32 cellular contexts compared by ENCODE assay signal in the genomic region with DNA sequence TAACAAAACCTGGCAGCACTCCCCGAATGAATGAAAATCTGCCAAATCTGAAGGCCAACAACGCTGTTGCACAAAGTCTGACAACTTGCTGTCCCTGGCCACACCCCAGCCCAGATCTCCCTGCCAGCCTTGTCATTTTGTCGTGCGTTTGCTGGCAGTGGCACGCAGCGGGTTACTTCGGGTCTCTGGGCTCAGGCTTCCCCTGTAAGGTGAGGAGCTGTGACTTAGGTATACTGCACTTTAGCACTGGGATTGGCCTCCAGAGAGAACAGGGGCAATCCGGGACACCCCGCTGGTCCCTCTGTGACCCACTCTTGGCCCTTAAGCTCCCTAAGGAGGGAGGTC. TPM values are rescaled to one million over a fixed set of nuclear protein-coding genes. Genes with fewer than 3 reads are reported as not detected.
"Had no signal": no experiment of that assay in that cellular context is flagged by ENCODE, and none has a peak within 500 bp of the region (broad histone marks: within the 10 kb centered on the region; RNA-seq: fewer than 3 reads in every experiment).

No MANE protein-coding gene starts in this region.

- ATAC-seq: activated CD4-positive, alpha-beta T cell treated with anti-CD3 and anti-CD28 coated beads for 36 hours; activated CD4-positive, CD25-positive, alpha-beta regulatory T cell treated with anti-CD3 and anti-CD28 coated beads, Interleukin-2, amount 50 U/mL, for 24 hours; activated CD8-positive, alpha-beta T cell treated with anti-CD3 and anti-CD28 coated beads, Interleukin-2, amount 10 ng/mL, durations not matched to agents 7 days and 5 days; Panc1; WTC11 had no signal

- H3K36me3 Mint-ChIP-seq: activated naive CD4-positive, alpha-beta T cell treated with anti-CD3 and anti-CD28 coated beads, Interleukin-2, amount 50 U/mL, for 24 hours; activated naive CD8-positive, alpha-beta T cell treated with anti-CD3 and anti-CD28 coated beads, Interleukin-2, amount 10 ng/mL, durations not matched to agents 7 days and 5 days; WTC11 had no signal

- H3K9me3 ChIP-seq: ascending aorta, SJSA1, SK-N-SH had no signal

- H3K27me3 ChIP-seq: SJSA1 had no signal

- H3K27ac ChIP-seq: ascending aorta, cardiac muscle cell, KMS-11, SJSA1 had no signal

- H3K4me1 ChIP-seq: ascending aorta, SJSA1 had no signal

- H3K4me3 Mint-ChIP-seq: activated CD4-positive, alpha-beta T cell treated with anti-CD3 and anti-CD28 coated beads for 36 hours; activated CD4-positive, alpha-beta T cell treated with anti-CD3 and anti-CD28 coated beads, Interleukin-2, amount 10 ng/mL, durations not matched to agents 7 days and 5 days; activated CD8-positive, alpha-beta T cell treated with anti-CD3 and anti-CD28 coated beads, Interleukin-2, amount 10 ng/mL, durations not matched to agents 7 days and 5 days; activated naive CD4-positive, alpha-beta T cell treated with anti-CD3 and anti-CD28 coated beads, Interleukin-2, amount 50 U/mL, for 24 hours; activated naive CD8-positive, alpha-beta T cell treated with anti-CD3 and anti-CD28 coated beads, Interleukin-2, amount 10 ng/mL, durations not matched to agents 7 days and 5 days; activated T-cell treated with anti-CD3 and anti-CD28 coated beads, Interleukin-2, amount 50 U/mL, for 24 hours; T-helper 1 cell treated with Interleukin-12 subunit alpha and Interleukin-12 subunit beta and Interleukin-4 antibody, amounts not matched to agents 30 μg/mL and 1 μg/mL, for 36 hours; T-helper 2 cell treated with Interferon-gamma antibody and Interleukin-4, amounts not matched to agents 5 μg/mL and 100 μg/mL, for 36 hours; WTC11 had no signal

- DNase-seq: activated CD4-positive, alpha-beta T cell treated with anti-CD3 and anti-CD28 coated beads for 36 hours; activated CD4-positive, alpha-beta T cell treated with anti-CD3 and anti-CD28 coated beads, Interleukin-2, amount 10 ng/mL, durations not matched to agents 7 days and 5 days; activated CD4-positive, alpha-beta T cell treated with anti-CD3 and anti-CD28 coated beads, Interleukin-2, amount 50 U/mL, for 48 hours; activated CD8-positive, alpha-beta T cell treated with anti-CD3 and anti-CD28 coated beads, Interleukin-2, amount 10 ng/mL, durations not matched to agents 7 days and 5 days; activated gamma-delta T cell; activated naive CD4-positive, alpha-beta T cell treated with Interleukin-2 at 50 U/mL for 16 hours; activated naive CD8-positive, alpha-beta T cell treated with anti-CD3 and anti-CD28 coated beads, Interleukin-2, amount 10 ng/mL, durations not matched to agents 7 days and 5 days; activated T-cell treated with anti-CD3 and anti-CD28 coated beads, Interleukin-2, amount 50 U/mL, for 24 hours; MM.1S; MV-4-11; NCI-H1092; NCI-H146; NCI-H187; NCI-H2029 treated with DMSO at 0.1 percent for 48 hours; NCI-H2227 treated with DMSO at 0.1 percent for 48 hours; NCI-H446; NCI-H510A treated with DMSO at 0.1 percent for 48 hours; NCI-H526 treated with DMSO at 0.1 percent for 48 hours; NCI-H774; SHP77 treated with DMSO at 0.1 percent for 48 hours; SK-N-SH had no signal

- H3K36me3 ChIP-seq: ascending aorta, cardiac muscle cell, SJSA1 had no signal

- H3K27ac Mint-ChIP-seq: activated CD4-positive, alpha-beta T cell treated with anti-CD3 and anti-CD28 coated beads for 36 hours; activated CD4-positive, alpha-beta T cell treated with anti-CD3 and anti-CD28 coated beads, Interleukin-2, amount 10 ng/mL, durations not matched to agents 7 days and 5 days; activated CD8-positive, alpha-beta T cell treated with anti-CD3 and anti-CD28 coated beads, Interleukin-2, amount 10 ng/mL, durations not matched to agents 7 days and 5 days; activated naive CD4-positive, alpha-beta T cell treated with anti-CD3 and anti-CD28 coated beads, Interleukin-2, amount 50 U/mL, for 24 hours; activated naive CD8-positive, alpha-beta T cell treated with anti-CD3 and anti-CD28 coated beads, Interleukin-2, amount 10 ng/mL, durations not matched to agents 7 days and 5 days; activated T-cell treated with anti-CD3 and anti-CD28 coated beads, Interleukin-2, amount 50 U/mL, for 24 hours; activated T-helper 2 cell treated with anti-CD3 and anti-CD28 coated beads, Interferon-gamma antibody, Interleukin-2, Interleukin-4, amounts not matched to agents 10 μg/mL and 5 μg/mL and 100 μg/mL, durations not matched to agents 14 hours and 24 hours and 36 hours; T-helper 1 cell treated with Interleukin-12 subunit alpha and Interleukin-12 subunit beta and Interleukin-4 antibody, amounts not matched to agents 30 μg/mL and 1 μg/mL, for 36 hours; T-helper 2 cell treated with Interferon-gamma antibody and Interleukin-4, amounts not matched to agents 5 μg/mL and 100 μg/mL, for 36 hours; WTC11 had no signal

- H3K4me3 ChIP-seq: ascending aorta, cardiac muscle cell, SJSA1 had no signal

- H3K4me1 Mint-ChIP-seq: activated CD4-positive, alpha-beta T cell treated with anti-CD3 and anti-CD28 coated beads for 36 hours; activated CD4-positive, alpha-beta T cell treated with anti-CD3 and anti-CD28 coated beads, Interleukin-2, amount 10 ng/mL, durations not matched to agents 7 days and 5 days; activated naive CD4-positive, alpha-beta T cell treated with anti-CD3 and anti-CD28 coated beads, Interleukin-2, amount 50 U/mL, for 24 hours; activated naive CD8-positive, alpha-beta T cell treated with anti-CD3 and anti-CD28 coated beads, Interleukin-2, amount 10 ng/mL, durations not matched to agents 7 days and 5 days had no signal

- H3K9me3 Mint-ChIP-seq: activated CD4-positive, alpha-beta T cell treated with anti-CD3 and anti-CD28 coated beads, Interleukin-2, amount 10 ng/mL, durations not matched to agents 7 days and 5 days; activated naive CD4-positive, alpha-beta T cell treated with anti-CD3 and anti-CD28 coated beads, Interleukin-2, amount 50 U/mL, for 24 hours; activated naive CD8-positive, alpha-beta T cell treated with anti-CD3 and anti-CD28 coated beads, Interleukin-2, amount 10 ng/mL, durations not matched to agents 7 days and 5 days; activated T-cell treated with anti-CD3 and anti-CD28 coated beads, Interleukin-2, amount 50 U/mL, for 24 hours; activated T-helper 2 cell treated with anti-CD3 and anti-CD28 coated beads, Interferon-gamma antibody, Interleukin-2, Interleukin-4, amounts not matched to agents 10 μg/mL and 5 μg/mL and 100 μg/mL, durations not matched to agents 14 hours and 24 hours and 36 hours; T-helper 1 cell treated with Interleukin-12 subunit alpha and Interleukin-12 subunit beta and Interleukin-4 antibody, amounts not matched to agents 30 μg/mL and 1 μg/mL, for 36 hours; T-helper 2 cell treated with Interferon-gamma antibody and Interleukin-4, amounts not matched to agents 5 μg/mL and 100 μg/mL, for 36 hours; WTC11 had no signal

RNA-seq across cellular contexts. Expression of a gene that starts 34.3 kb away (rescaled TPM):
- total RNA-seq: activated CD8-positive, alpha-beta T cell treated with anti-CD3 and anti-CD28 coated beads, Interleukin-2, amount 10 ng/mL, durations not matched to agents 7 days and 5 days; activated naive CD8-positive, alpha-beta T cell treated with anti-CD3 and anti-CD28 coated beads, Interleukin-2, amount 10 ng/mL, durations not matched to agents 7 days and 5 days; ascending aorta; cardiac muscle cell had no signal
- polyA plus RNA-seq: SK-N-SH had no signal
